In the genomic region with DNA sequence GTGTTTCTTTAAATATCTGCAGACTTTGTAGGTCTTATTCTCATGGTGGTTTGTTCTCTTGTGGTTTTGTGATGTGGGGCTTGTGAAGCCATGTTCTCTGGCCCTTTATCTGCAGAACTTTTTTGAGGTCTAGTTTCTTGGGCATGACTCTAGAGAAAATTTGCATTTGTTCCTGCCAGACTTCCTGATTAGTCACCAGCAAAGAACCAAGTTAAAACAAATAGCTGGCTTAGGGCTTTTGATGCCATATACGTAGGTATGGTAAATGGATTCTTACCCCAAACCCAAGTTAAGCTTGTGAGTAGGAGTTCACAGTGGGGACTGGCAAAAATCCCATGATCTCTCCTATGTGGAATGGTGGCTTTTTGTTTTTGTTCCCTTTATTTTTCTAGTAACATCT, we compare ENCODE assay signal across 24 cellular contexts.
A peak's percentile ranks its signal among the peaks of the same experiment; 100 is the strongest.
DNase-seq lines count a peak whose midpoint lies in the region; ATAC-seq and TF ChIP-seq lines count a peak whose summit lies in the region.
"Had no signal": no experiment of that assay in that cellular context is flagged by ENCODE, and none has a peak within 500 bp of the region (broad histone marks: within the 10 kb centered on the region; RNA-seq: fewer than 3 reads in every experiment).

No MANE protein-coding gene starts in this region.

- H3K4me3 ChIP-seq in NB4 (ENCODE audit: low read depth, low read length) (no peak overlapping the region), choroid plexus epithelial cell (ENCODE audit: low read depth, low read length) (no peak overlapping the region), mesenchymal stem cell (ENCODE audit: insufficient read depth in 1 of 2, low read depth in 1 of 2, low read length in 2 of 2) (no peak overlapping the region)
- H3K4me3 ChIP-seq: coronary artery, lung had no signal

- H3K27ac Mint-ChIP-seq in activated T-cell treated with anti-CD3 and anti-CD28 coated beads, Interleukin-2, amount 50 U/mL, for 24 hours: no peak overlapping the region
- H3K27ac Mint-ChIP-seq: immature natural killer cell; naive thymus-derived CD4-positive, alpha-beta T cell had no signal

- H3K9me3 ChIP-seq in mesenchymal stem cell (ENCODE audit: control insufficient read depth, low read length): peaks cover 22% of the 10 kb centered on the region
- H3K9me3 ChIP-seq: SK-N-SH had no signal

- no peak overlapping the region for H3K4ac ChIP-seq in mesenchymal stem cell (ENCODE audit: low read depth in 1 of 2, low read length in 2 of 2)

- H4K8ac ChIP-seq in mesenchymal stem cell (ENCODE audit: low read length): no peak overlapping the region

- no peak overlapping the region for H2BK12ac ChIP-seq in mesenchymal stem cell (ENCODE audit: low read length in 2 of 2)

- peaks cover 2% of the 10 kb centered on the region for H3K4me1 ChIP-seq in mesenchymal stem cell (ENCODE audit: control insufficient read depth, insufficient read depth, low read depth, low read length)
- H3K4me1 ChIP-seq: parathyroid adenoma had no signal

- no peak for TF ChIP-seq POLR2A in NB4 (IDR thresholded peaks at IDR 0.05; ENCODE audit: extremely low read depth, insufficient read length)

- no peak overlapping the region for H3K4me3 Mint-ChIP-seq in activated T-cell treated with anti-CD3 and anti-CD28 coated beads, Interleukin-2, amount 50 U/mL, for 24 hours
- H3K4me3 Mint-ChIP-seq: immature natural killer cell; naive thymus-derived CD4-positive, alpha-beta T cell had no signal

- no peaks in the 10 kb centered on the region for H3K79me1 ChIP-seq in mesenchymal stem cell (replicated peaks; ENCODE audit: low read length, poor library complexity, severe bottlenecking)

- no peak overlapping the region for H3K18ac ChIP-seq in mesenchymal stem cell (ENCODE audit: low read depth in 1 of 2, low read length in 2 of 2)

- H3K27me3 Mint-ChIP-seq in activated T-cell treated with anti-CD3 and anti-CD28 coated beads, Interleukin-2, amount 50 U/mL, for 24 hours: peaks cover 40% of the 10 kb centered on the region

- TF ChIP-seq CTCF in NB4 (IDR thresholded peaks at IDR 0.05; ENCODE audit: low read depth, low read length) (no peak), choroid plexus epithelial cell (conservative IDR thresholded peaks at IDR 0.05; ENCODE audit: low read depth, low read length) (no peak)

- 17% methylated on average over 1 of the region's 1 CpG for WGBS in mesenchymal stem cell

- H3K4me2 ChIP-seq in mesenchymal stem cell (ENCODE audit: low read length, poor library complexity, severe bottlenecking): no peak overlapping the region
- H3K4me2 ChIP-seq: SK-N-SH had no signal

- H3K36me3 Mint-ChIP-seq in activated T-cell treated with anti-CD3 and anti-CD28 coated beads, Interleukin-2, amount 50 U/mL, for 24 hours (ENCODE audit: low read depth): no peaks in the 10 kb centered on the region
- H3K36me3 Mint-ChIP-seq: immature natural killer cell had no signal

- no peak overlapping the region for H2BK15ac ChIP-seq in mesenchymal stem cell (ENCODE audit: low read depth, poor library complexity, severe bottlenecking)

- no peak overlapping the region for H2AK5ac ChIP-seq in mesenchymal stem cell (ENCODE audit: low read length, severe bottlenecking)

- H2AFZ ChIP-seq in mesenchymal stem cell (ENCODE audit: low read depth, low read length): no peak overlapping the region
- H2AFZ ChIP-seq: parathyroid adenoma had no signal

- H3K27me3 ChIP-seq in mesenchymal stem cell (ENCODE audit: control insufficient read depth in 1 of 2, insufficient read depth in 1 of 2, low read length in 2 of 2): peaks cover 0 to 3% of the 10 kb centered on the region in 2 experiments

- DNase-seq in EL (peak; percentile 47), NB4 (ENCODE audit: low read depth) (peak; percentile 17), choroid plexus epithelial cell (ENCODE audit: low read depth) (peak; percentile 67), mesenchymal stem cell (peak; percentile 34), NCI-H2171 (lab: John Stamatoyannopoulos, UW) (no peak)
- no peak for DNase-seq in activated T-cell treated with anti-CD3 and anti-CD28 coated beads, Interleukin-2, amount 50 U/mL, for 24 hours
- DNase-seq in activated T-cell treated with anti-CD3 and anti-CD28 coated beads, Interleukin-2, amount 50 U/mL, for 48 hours: no peak
- DNase-seq: activated effector memory CD4-positive, alpha-beta T cell treated with anti-CD3 and anti-CD28 coated beads, Interleukin-2, amount 50 U/mL, for 16 hours; anterior cingulate cortex; DMS79 treated with DMSO at 0.1 percent for 48 hours; H7; immature natural killer cell; KG1; naive thymus-derived CD4-positive, alpha-beta T cell; NCI-H146; NCI-H82; SK-N-SH; stimulated activated CD4-positive, alpha-beta T cell treated with anti-CD3 and anti-CD28 coated beads, Interleukin-4, amount 100 ng/mL, for 24 hours; substantia nigra; T-helper 9 cell had no signal

- no peak overlapping the region for H3K27ac ChIP-seq in mesenchymal stem cell (ENCODE audit: low read length, poor library complexity, severe bottlenecking)
- H3K27ac ChIP-seq: coronary artery, parathyroid adenoma had no signal

- no peak overlapping the region for H3K9ac ChIP-seq in mesenchymal stem cell (ENCODE audit: low read length)
- H3K9ac ChIP-seq: parathyroid adenoma, SK-N-SH had no signal

- no peak for ATAC-seq in GM18517 (IDR thresholded peaks at IDR 0.05; ENCODE audit: unreplicated experiment)
- ATAC-seq: naive thymus-derived CD4-positive, alpha-beta T cell had no signal

- H3K23ac ChIP-seq in mesenchymal stem cell (ENCODE audit: low read length in 2 of 2): no peak overlapping the region

- no peak overlapping the region for H4K91ac ChIP-seq in mesenchymal stem cell (ENCODE audit: low read length)

- no peak overlapping the region for H2BK5ac ChIP-seq in mesenchymal stem cell (ENCODE audit: low read depth, low read length, poor library complexity, severe bottlenecking)

- H3K14ac ChIP-seq in mesenchymal stem cell (ENCODE audit: low read length in 2 of 2): no peak overlapping the region

- no peaks in the 10 kb centered on the region for H3K4me1 Mint-ChIP-seq in activated T-cell treated with anti-CD3 and anti-CD28 coated beads, Interleukin-2, amount 50 U/mL, for 24 hours (ENCODE audit: low read depth)
- H3K4me1 Mint-ChIP-seq: immature natural killer cell had no signal

- H3K36me3 ChIP-seq in mesenchymal stem cell (ENCODE audit: control insufficient read depth in 1 of 2, insufficient read depth in 2 of 2, low read depth in 1 of 2, low read length in 2 of 2): no peaks in the 10 kb centered on the region

- no peak overlapping the region for H2BK120ac ChIP-seq in mesenchymal stem cell (ENCODE audit: low read depth, low read length)

- peaks cover 7% of the 10 kb centered on the region for H3K9me3 Mint-ChIP-seq in activated T-cell treated with anti-CD3 and anti-CD28 coated beads, Interleukin-2, amount 50 U/mL, for 24 hours

Comparison
In these comparisons a context has a peak if more than half of its experiments do, and no peak if none do; other contexts are left out.
1. DNase-seq: peak in EL (single experiment), NB4 (single experiment), choroid plexus epithelial cell (single experiment) and mesenchymal stem cell (single experiment); none in NCI-H2171 (single experiment), activated T-cell treated with anti-CD3 and anti-CD28 coated beads, Interleukin-2, amount 50 U/mL, for 24 hours (single experiment) and activated T-cell treated with anti-CD3 and anti-CD28 coated beads, Interleukin-2, amount 50 U/mL, for 48 hours (0 of 2).